In genomic region chr6:3745566-3746118, GRCh38 we compare ENCODE assay signal across 2 cellular contexts.
A peak's percentile ranks its signal among the peaks of the same experiment; 100 is the strongest.
TF ChIP-seq lines count a peak whose summit lies in the region.

No MANE protein-coding gene starts in this region.

TF ChIP-seq in liver, 16 proteins besides CTCF, POLR2A, EP300 and RAD21:
- no peak for TF ChIP-seq HNF4A (conservative IDR thresholded peaks at IDR 0.05)
- TF ChIP-seq TAF1 (conservative IDR thresholded peaks at IDR 0.05) = no peak
- no peak for TF ChIP-seq YY1 (IDR thresholded peaks at IDR 0.05)
- no peak for TF ChIP-seq FOXA1 (IDR thresholded peaks at IDR 0.05)
- TF ChIP-seq MAX (IDR thresholded peaks at IDR 0.05) = no peak
- no peak for TF ChIP-seq RXRA (IDR thresholded peaks at IDR 0.05)
- TF ChIP-seq EGR1 (IDR thresholded peaks at IDR 0.05; ENCODE audit: low read depth in 2 of 2) = no peak
- TF ChIP-seq, protein P1, sequence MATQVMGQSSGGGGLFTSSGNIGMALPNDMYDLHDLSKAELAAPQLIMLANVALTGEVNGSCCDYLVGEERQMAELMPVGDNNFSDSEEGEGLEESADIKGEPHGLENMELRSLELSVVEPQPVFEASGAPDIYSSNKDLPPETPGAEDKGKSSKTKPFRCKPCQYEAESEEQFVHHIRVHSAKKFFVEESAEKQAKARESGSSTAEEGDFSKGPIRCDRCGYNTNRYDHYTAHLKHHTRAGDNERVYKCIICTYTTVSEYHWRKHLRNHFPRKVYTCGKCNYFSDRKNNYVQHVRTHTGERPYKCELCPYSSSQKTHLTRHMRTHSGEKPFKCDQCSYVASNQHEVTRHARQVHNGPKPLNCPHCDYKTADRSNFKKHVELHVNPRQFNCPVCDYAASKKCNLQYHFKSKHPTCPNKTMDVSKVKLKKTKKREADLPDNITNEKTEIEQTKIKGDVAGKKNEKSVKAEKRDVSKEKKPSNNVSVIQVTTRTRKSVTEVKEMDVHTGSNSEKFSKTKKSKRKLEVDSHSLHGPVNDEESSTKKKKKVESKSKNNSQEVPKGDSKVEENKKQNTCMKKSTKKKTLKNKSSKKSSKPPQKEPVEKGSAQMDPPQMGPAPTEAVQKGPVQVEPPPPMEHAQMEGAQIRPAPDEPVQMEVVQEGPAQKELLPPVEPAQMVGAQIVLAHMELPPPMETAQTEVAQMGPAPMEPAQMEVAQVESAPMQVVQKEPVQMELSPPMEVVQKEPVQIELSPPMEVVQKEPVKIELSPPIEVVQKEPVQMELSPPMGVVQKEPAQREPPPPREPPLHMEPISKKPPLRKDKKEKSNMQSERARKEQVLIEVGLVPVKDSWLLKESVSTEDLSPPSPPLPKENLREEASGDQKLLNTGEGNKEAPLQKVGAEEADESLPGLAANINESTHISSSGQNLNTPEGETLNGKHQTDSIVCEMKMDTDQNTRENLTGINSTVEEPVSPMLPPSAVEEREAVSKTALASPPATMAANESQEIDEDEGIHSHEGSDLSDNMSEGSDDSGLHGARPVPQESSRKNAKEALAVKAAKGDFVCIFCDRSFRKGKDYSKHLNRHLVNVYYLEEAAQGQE (IDR thresholded peaks at IDR 0.05) = no peak
- TF ChIP-seq GABPA (IDR thresholded peaks at IDR 0.05 in 1 of 2, conservative IDR thresholded peaks at IDR 0.05 in 1 of 2) = no peak
- no peak for TF ChIP-seq ATF3 (IDR thresholded peaks at IDR 0.05)

TF ChIP-seq in HepG2, 621 proteins besides CTCF, POLR2A, EP300 and RAD21:
- no peak for TF ChIP-seq SIX1 (CRISPR knock-in tag; IDR thresholded peaks at IDR 0.05; ENCODE audit: borderline replicate concordance)
- peak in 1 of 2 experiments; percentile 34; a peak in 1 of 4 replicates for TF ChIP-seq MAFK (conservative IDR thresholded peaks at IDR 0.05 in 1 of 2, IDR thresholded peaks at IDR 0.05 in 1 of 2; ENCODE audit: low read length in 2 of 2)
